ENCODE assay signal across 19 cellular contexts in genomic region chr4:100076753-100077152, GRCh38.
DNase-seq lines count a peak whose midpoint lies in the region; ATAC-seq and TF ChIP-seq lines count a peak whose summit lies in the region.
"Had no signal": no experiment of that assay in that cellular context is flagged by ENCODE, and none has a peak within 500 bp of the region (broad histone marks: within the 10 kb centered on the region; RNA-seq: fewer than 3 reads in every experiment).

No MANE protein-coding gene starts in this region.

- H3K27ac ChIP-seq in left lung, result no peak overlapping the region
- H3K27ac ChIP-seq: cardiac muscle cell, HL-60, tibial artery had no signal

- no peak for TF ChIP-seq CTCF in left lung (IDR thresholded peaks at IDR 0.05)

- no peaks in the 10 kb centered on the region for H3K36me3 ChIP-seq in left lung
- H3K36me3 ChIP-seq: cardiac muscle cell, tibial artery had no signal

- peaks cover 17% of the 10 kb centered on the region for H3K4me1 Mint-ChIP-seq in activated naive CD8-positive, alpha-beta T cell treated with anti-CD3 and anti-CD28 coated beads, Interleukin-2, amount 50 U/mL, for 24 hours
- peaks cover 19% of the 10 kb centered on the region for H3K4me1 Mint-ChIP-seq in activated naive CD8-positive, alpha-beta T cell treated with anti-CD3 and anti-CD28 coated beads for 36 hours

- H3K9me3 Mint-ChIP-seq in activated naive CD8-positive, alpha-beta T cell treated with anti-CD3 and anti-CD28 coated beads, Interleukin-2, amount 50 U/mL, for 24 hours, result no peaks in the 10 kb centered on the region
- H3K9me3 Mint-ChIP-seq in activated naive CD8-positive, alpha-beta T cell treated with anti-CD3 and anti-CD28 coated beads for 36 hours, result peaks cover 1% of the 10 kb centered on the region
- H3K9me3 Mint-ChIP-seq: dendritic cell treated with granulocyte-macrophage colony-stimulating factor and Interleukin-4, amounts not matched to agents 40 ng/mL and 50 ng/mL, for 4 days; GM23338; naive thymus-derived CD8-positive, alpha-beta T cell; stimulated activated naive B cell treated with anti-CD40 and anti-IgM and Interleukin-4, amounts not matched to agents 10 μg/mL and 1 μg/mL and 100 μg/mL, for 72 hours had no signal

- H3K27me3 ChIP-seq in left lung, result no peaks in the 10 kb centered on the region
- H3K27me3 ChIP-seq: cardiac muscle cell, tibial artery had no signal

- H3K27me3 Mint-ChIP-seq in activated naive CD8-positive, alpha-beta T cell treated with anti-CD3 and anti-CD28 coated beads, Interleukin-2, amount 50 U/mL, for 24 hours, result peaks cover 6% of the 10 kb centered on the region
- H3K27me3 Mint-ChIP-seq in activated naive CD8-positive, alpha-beta T cell treated with anti-CD3 and anti-CD28 coated beads for 36 hours, result peaks cover 9% of the 10 kb centered on the region
- H3K27me3 Mint-ChIP-seq: dendritic cell treated with granulocyte-macrophage colony-stimulating factor and Interleukin-4, amounts not matched to agents 40 ng/mL and 50 ng/mL, for 4 days had no signal

- peak; percentile 37 for ATAC-seq in activated naive CD8-positive, alpha-beta T cell treated with anti-CD3 and anti-CD28 coated beads, Interleukin-2, amount 50 U/mL, for 24 hours
- ATAC-seq in GM18870 (IDR thresholded peaks at IDR 0.05; ENCODE audit: unreplicated experiment), result peak; percentile 45
- peak; percentile 33 for ATAC-seq in left lung
- ATAC-seq in Right ventricle myocardium inferior, result no peak
- ATAC-seq: GM23338; naive thymus-derived CD8-positive, alpha-beta T cell; sciatic nerve had no signal

- no peak overlapping the region for H3K4me3 ChIP-seq in left lung
- H3K4me3 ChIP-seq: cardiac muscle cell, GM23338, tibial artery had no signal

- no peak for DNase-seq in activated naive CD8-positive, alpha-beta T cell treated with anti-CD3 and anti-CD28 coated beads, Interleukin-2, amount 50 U/mL, for 24 hours
- no peak for DNase-seq in activated naive CD8-positive, alpha-beta T cell treated with anti-CD3 and anti-CD28 coated beads for 36 hours
- DNase-seq in NCI-H69 (lab: John Stamatoyannopoulos, UW) (peak; percentile 51), left lung (no peak), NK-92 (lab: John Stamatoyannopoulos, UW; ENCODE audit: unreplicated experiment) (no peak), NCI-H2081 treated with DMSO at 0.1 percent for 48 hours (lab: John Stamatoyannopoulos, UW) (no peak), Right ventricle myocardium inferior (ENCODE audit: missing footprints) (no peak)
- DNase-seq: activated CD8-positive, alpha-beta memory T cell treated with anti-CD3 and anti-CD28 coated beads for 24 hours; naive thymus-derived CD8-positive, alpha-beta T cell; NCI-H1105 treated with DMSO at 0.1 percent for 48 hours; NCI-H524; stimulated activated naive B cell treated with anti-CD40 and anti-IgM and Interleukin-4, amounts not matched to agents 10 μg/mL and 1 μg/mL and 100 μg/mL, for 72 hours; tibial artery had no signal

- no peaks in the 10 kb centered on the region for H3K36me3 Mint-ChIP-seq in activated naive CD8-positive, alpha-beta T cell treated with anti-CD3 and anti-CD28 coated beads, Interleukin-2, amount 50 U/mL, for 24 hours (ENCODE audit: low read depth)
- peaks cover 2% of the 10 kb centered on the region for H3K36me3 Mint-ChIP-seq in activated naive CD8-positive, alpha-beta T cell treated with anti-CD3 and anti-CD28 coated beads for 36 hours
- H3K36me3 Mint-ChIP-seq: naive thymus-derived CD8-positive, alpha-beta T cell; stimulated activated naive B cell treated with anti-CD40 and anti-IgM and Interleukin-4, amounts not matched to agents 10 μg/mL and 1 μg/mL and 100 μg/mL, for 72 hours had no signal

- no peaks in the 10 kb centered on the region for H3K4me1 ChIP-seq in left lung
- H3K4me1 ChIP-seq: tibial artery had no signal

- H3K27ac Mint-ChIP-seq in activated naive CD8-positive, alpha-beta T cell treated with anti-CD3 and anti-CD28 coated beads, Interleukin-2, amount 50 U/mL, for 24 hours, result no peak overlapping the region
- no peak overlapping the region for H3K27ac Mint-ChIP-seq in activated naive CD8-positive, alpha-beta T cell treated with anti-CD3 and anti-CD28 coated beads for 36 hours
- H3K27ac Mint-ChIP-seq: dendritic cell treated with granulocyte-macrophage colony-stimulating factor and Interleukin-4, amounts not matched to agents 40 ng/mL and 50 ng/mL, for 4 days; GM23338; stimulated activated naive B cell treated with anti-CD40 and anti-IgM and Interleukin-4, amounts not matched to agents 10 μg/mL and 1 μg/mL and 100 μg/mL, for 72 hours had no signal

- intact Hi-C loops in left lung (cut with DNase I) (no loop called here), Right ventricle myocardium inferior (cut with DNase I) (no loop called here)

- H3K9me3 ChIP-seq in left lung, result no peaks in the 10 kb centered on the region
- H3K9me3 ChIP-seq: tibial artery had no signal

- no peak overlapping the region for H3K4me3 Mint-ChIP-seq in activated naive CD8-positive, alpha-beta T cell treated with anti-CD3 and anti-CD28 coated beads, Interleukin-2, amount 50 U/mL, for 24 hours
- H3K4me3 Mint-ChIP-seq in activated naive CD8-positive, alpha-beta T cell treated with anti-CD3 and anti-CD28 coated beads for 36 hours, result no peak overlapping the region
- H3K4me3 Mint-ChIP-seq: dendritic cell treated with granulocyte-macrophage colony-stimulating factor and Interleukin-4, amounts not matched to agents 40 ng/mL and 50 ng/mL, for 4 days; GM23338; naive thymus-derived CD8-positive, alpha-beta T cell; stimulated activated naive B cell treated with anti-CD40 and anti-IgM and Interleukin-4, amounts not matched to agents 10 μg/mL and 1 μg/mL and 100 μg/mL, for 72 hours had no signal
